In the genomic region with DNA sequence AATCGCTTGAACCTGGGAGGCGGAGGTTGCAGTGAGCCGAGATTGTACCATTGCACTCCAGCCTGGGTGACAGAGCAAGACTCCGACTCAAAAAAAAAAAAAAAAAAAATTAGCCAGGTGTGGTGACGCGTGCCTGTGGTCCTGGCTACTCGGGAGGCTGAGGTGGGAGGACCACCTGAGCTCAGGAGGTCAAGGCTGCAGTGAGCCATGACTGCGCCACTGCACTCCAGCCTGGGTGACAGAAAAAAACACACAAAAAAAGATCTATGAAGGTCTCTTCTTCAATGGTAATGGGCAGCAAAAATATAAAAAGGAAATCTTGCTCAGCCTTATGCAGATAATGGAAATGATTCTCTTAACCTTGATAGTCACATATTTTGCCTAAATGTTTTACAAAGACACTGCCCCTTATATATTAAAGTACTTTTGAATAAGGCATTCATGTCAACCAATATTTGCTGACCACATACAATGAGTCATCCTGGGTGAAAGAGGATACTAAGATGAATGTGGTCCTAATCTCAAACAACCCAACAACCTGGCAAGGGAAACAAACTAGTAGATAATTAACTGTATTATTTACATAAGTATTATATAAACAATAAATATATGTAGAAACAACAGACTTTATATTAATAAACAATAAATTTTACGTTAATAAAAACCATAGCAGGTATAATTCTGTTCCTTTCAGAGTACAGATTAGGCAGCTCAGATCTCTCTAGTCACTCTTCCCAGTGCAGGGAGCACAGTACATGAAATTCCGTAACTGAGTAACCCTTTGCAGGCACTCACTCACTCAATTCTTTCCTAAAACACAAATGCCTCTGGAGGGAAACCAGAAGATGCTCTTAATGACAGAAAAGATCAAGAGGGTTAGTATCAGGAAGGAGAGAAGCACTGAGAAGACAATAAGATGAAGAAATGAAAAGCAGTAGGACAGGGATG, we compare ENCODE assay signal across 1 cellular context.
TF ChIP-seq lines count a peak whose summit lies in the region.

No MANE protein-coding gene starts in this region.

TF ChIP-seq in K562, 482 proteins besides CTCF, POLR2A, EP300 and RAD21 (continues in another document):
- TF ChIP-seq ETS1 (conservative IDR thresholded peaks at IDR 0.05; ENCODE audit: control insufficient read depth, low read depth, low read length) (no peak), C11orf30 (IDR thresholded peaks at IDR 0.05; ENCODE audit: low read depth) (peak; percentile 74), CHD1 (IDR thresholded peaks at IDR 0.05; ENCODE audit: low read length) (no peak), ARID1B (IDR thresholded peaks at IDR 0.05) (peak; percentile 34; the same call in 1 of the 2 replicates), ZC3H11A (IDR thresholded peaks at IDR 0.05; ENCODE audit: low read depth, low read length) (no peak), ZFP36 (IDR thresholded peaks at IDR 0.05; ENCODE audit: low read depth, low read length, partially characterized antibody) (no peak), NFIX (CRISPR knock-in tag; IDR thresholded peaks at IDR 0.05; ENCODE audit: low read depth) (no peak), BRD4 (IDR thresholded peaks at IDR 0.05) (no peak), ZNF217 (CRISPR knock-in tag; IDR thresholded peaks at IDR 0.05) (no peak), ZNF696 (CRISPR knock-in tag; conservative IDR thresholded peaks at IDR 0.05) (no peak), JUND (IDR thresholded peaks at IDR 0.05; ENCODE audit: borderline replicate concordance, low read depth, low read length) (peak; percentile 83), JUND (tag; IDR thresholded peaks at IDR 0.05; ENCODE audit: borderline replicate concordance, low read depth, low read length) (peak; percentile 65; the same call in 1 of the 3 replicates), SMARCE1 (IDR thresholded peaks at IDR 0.05) (no peak), CAMTA2 (CRISPR knock-in tag; conservative IDR thresholded peaks at IDR 0.05) (no peak), E2F3 (CRISPR knock-in tag; IDR thresholded peaks at IDR 0.05) (no peak), ILF3 (IDR thresholded peaks at IDR 0.05; ENCODE audit: borderline replicate concordance) (0 out of 2 replicates have a peak, but pooled peaks have one; percentile 38), BCOR (IDR thresholded peaks at IDR 0.05) (no peak), SAP30 (IDR thresholded peaks at IDR 0.05; ENCODE audit: borderline replicate concordance, insufficient read depth, low read depth, low read length, poor library complexity, severe bottlenecking) (no peak), ZNF175 (CRISPR knock-in tag; IDR thresholded peaks at IDR 0.05; ENCODE audit: low read depth) (no peak), ZNF764 (CRISPR knock-in tag; IDR thresholded peaks at IDR 0.05; ENCODE audit: low read depth) (no peak), XRCC5 (IDR thresholded peaks at IDR 0.05; ENCODE audit: low read depth, low read length) (no peak), CEBPZ (IDR thresholded peaks at IDR 0.05; ENCODE audit: borderline replicate concordance, low read depth, low read length) (no peak), RHOXF2B (CRISPR knock-in tag; conservative IDR thresholded peaks at IDR 0.05) (no peak), ATF1 (CRISPR knock-in tag; IDR thresholded peaks at IDR 0.05) (no peak), ATF1 (tag; IDR thresholded peaks at IDR 0.05) (no peak), SMARCA4 (IDR thresholded peaks at IDR 0.05) (peak; percentile 27; the same call in 1 of the 2 replicates), HDAC2 (IDR thresholded peaks at IDR 0.05) (no peak), MIER1 (IDR thresholded peaks at IDR 0.05; ENCODE audit: low read depth) (no peak), MCM2 (IDR thresholded peaks at IDR 0.05; ENCODE audit: low read depth) (no peak), MAFG (tag; conservative IDR thresholded peaks at IDR 0.05) (peak; percentile 60), POLR2B (IDR thresholded peaks at IDR 0.05; ENCODE audit: low read depth, partially characterized antibody) (no peak), GATA2 (CRISPR knock-in tag; IDR thresholded peaks at IDR 0.05) (no peak), ZNF316 (IDR thresholded peaks at IDR 0.05) (peak; percentile 80), TBL1XR1 (IDR thresholded peaks at IDR 0.05; ENCODE audit: low read length in 2 of 2) (no peak), ZNF511 (CRISPR knock-in tag; IDR thresholded peaks at IDR 0.05) (no peak), MEF2D (tag; conservative IDR thresholded peaks at IDR 0.05; ENCODE audit: low read depth) (no peak), MAFK (IDR thresholded peaks at IDR 0.05; ENCODE audit: low read length) (peak; percentile 48; the same call in 1 of the 2 replicates), MAFF (IDR thresholded peaks at IDR 0.05; ENCODE audit: low read length) (0 out of 2 replicates have a peak, but pooled peaks have one; percentile 20), FOXJ2 (tag; IDR thresholded peaks at IDR 0.05) (no peak), SP2 (IDR thresholded peaks at IDR 0.05; ENCODE audit: extremely low read depth, low read depth, low read length, poor library complexity, severe bottlenecking) (no peak)
- TF ChIP-seq, protein P1, sequence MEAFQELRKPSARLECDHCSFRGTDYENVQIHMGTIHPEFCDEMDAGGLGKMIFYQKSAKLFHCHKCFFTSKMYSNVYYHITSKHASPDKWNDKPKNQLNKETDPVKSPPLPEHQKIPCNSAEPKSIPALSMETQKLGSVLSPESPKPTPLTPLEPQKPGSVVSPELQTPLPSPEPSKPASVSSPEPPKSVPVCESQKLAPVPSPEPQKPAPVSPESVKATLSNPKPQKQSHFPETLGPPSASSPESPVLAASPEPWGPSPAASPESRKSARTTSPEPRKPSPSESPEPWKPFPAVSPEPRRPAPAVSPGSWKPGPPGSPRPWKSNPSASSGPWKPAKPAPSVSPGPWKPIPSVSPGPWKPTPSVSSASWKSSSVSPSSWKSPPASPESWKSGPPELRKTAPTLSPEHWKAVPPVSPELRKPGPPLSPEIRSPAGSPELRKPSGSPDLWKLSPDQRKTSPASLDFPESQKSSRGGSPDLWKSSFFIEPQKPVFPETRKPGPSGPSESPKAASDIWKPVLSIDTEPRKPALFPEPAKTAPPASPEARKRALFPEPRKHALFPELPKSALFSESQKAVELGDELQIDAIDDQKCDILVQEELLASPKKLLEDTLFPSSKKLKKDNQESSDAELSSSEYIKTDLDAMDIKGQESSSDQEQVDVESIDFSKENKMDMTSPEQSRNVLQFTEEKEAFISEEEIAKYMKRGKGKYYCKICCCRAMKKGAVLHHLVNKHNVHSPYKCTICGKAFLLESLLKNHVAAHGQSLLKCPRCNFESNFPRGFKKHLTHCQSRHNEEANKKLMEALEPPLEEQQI (IDR thresholded peaks at IDR 0.05), result no peak
- TF ChIP-seq, protein P2, sequence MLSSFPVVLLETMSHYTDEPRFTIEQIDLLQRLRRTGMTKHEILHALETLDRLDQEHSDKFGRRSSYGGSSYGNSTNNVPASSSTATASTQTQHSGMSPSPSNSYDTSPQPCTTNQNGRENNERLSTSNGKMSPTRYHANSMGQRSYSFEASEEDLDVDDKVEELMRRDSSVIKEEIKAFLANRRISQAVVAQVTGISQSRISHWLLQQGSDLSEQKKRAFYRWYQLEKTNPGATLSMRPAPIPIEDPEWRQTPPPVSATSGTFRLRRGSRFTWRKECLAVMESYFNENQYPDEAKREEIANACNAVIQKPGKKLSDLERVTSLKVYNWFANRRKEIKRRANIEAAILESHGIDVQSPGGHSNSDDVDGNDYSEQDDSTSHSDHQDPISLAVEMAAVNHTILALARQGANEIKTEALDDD (IDR thresholded peaks at IDR 0.05), result no peak
- TF ChIP-seq, protein P3, sequence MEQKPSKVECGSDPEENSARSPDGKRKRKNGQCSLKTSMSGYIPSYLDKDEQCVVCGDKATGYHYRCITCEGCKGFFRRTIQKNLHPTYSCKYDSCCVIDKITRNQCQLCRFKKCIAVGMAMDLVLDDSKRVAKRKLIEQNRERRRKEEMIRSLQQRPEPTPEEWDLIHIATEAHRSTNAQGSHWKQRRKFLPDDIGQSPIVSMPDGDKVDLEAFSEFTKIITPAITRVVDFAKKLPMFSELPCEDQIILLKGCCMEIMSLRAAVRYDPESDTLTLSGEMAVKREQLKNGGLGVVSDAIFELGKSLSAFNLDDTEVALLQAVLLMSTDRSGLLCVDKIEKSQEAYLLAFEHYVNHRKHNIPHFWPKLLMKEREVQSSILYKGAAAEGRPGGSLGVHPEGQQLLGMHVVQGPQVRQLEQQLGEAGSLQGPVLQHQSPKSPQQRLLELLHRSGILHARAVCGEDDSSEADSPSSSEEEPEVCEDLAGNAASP (IDR thresholded peaks at IDR 0.05), result no peak
- TF ChIP-seq, protein P4, sequence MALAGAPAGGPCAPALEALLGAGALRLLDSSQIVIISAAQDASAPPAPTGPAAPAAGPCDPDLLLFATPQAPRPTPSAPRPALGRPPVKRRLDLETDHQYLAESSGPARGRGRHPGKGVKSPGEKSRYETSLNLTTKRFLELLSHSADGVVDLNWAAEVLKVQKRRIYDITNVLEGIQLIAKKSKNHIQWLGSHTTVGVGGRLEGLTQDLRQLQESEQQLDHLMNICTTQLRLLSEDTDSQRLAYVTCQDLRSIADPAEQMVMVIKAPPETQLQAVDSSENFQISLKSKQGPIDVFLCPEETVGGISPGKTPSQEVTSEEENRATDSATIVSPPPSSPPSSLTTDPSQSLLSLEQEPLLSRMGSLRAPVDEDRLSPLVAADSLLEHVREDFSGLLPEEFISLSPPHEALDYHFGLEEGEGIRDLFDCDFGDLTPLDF (CRISPR knock-in tag; IDR thresholded peaks at IDR 0.05), result no peak
- TF ChIP-seq, protein P5, sequence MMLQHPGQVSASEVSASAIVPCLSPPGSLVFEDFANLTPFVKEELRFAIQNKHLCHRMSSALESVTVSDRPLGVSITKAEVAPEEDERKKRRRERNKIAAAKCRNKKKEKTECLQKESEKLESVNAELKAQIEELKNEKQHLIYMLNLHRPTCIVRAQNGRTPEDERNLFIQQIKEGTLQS (IDR thresholded peaks at IDR 0.05), result peak; percentile 83
- TF ChIP-seq, protein P5 (CRISPR knock-in tag; conservative IDR thresholded peaks at IDR 0.05), result no peak
- TF ChIP-seq, protein P6, sequence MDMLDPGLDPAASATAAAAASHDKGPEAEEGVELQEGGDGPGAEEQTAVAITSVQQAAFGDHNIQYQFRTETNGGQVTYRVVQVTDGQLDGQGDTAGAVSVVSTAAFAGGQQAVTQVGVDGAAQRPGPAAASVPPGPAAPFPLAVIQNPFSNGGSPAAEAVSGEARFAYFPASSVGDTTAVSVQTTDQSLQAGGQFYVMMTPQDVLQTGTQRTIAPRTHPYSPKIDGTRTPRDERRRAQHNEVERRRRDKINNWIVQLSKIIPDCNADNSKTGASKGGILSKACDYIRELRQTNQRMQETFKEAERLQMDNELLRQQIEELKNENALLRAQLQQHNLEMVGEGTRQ (CRISPR knock-in tag; IDR thresholded peaks at IDR 0.05), result no peak
